ENCODE assay signal across 8 cellular contexts in genomic region chrX:55717521-55718497, GRCh38. TPM values are rescaled to one million over a fixed set of nuclear protein-coding genes. Genes with fewer than 3 reads are reported as not detected.
DNase-seq lines count a peak whose midpoint lies in the region; ATAC-seq and TF ChIP-seq lines count a peak whose summit lies in the region.

Gene RRAGB (plus strand): TSS chrX:55717749. CDS start chrX:55718328, 579 bp downstream.

- peak; percentile 83 for TF ChIP-seq CTCF in C4-2B (conservative IDR thresholded peaks at IDR 0.05)
- peak; percentile 33 to 57 for TF ChIP-seq CTCF in left lung (IDR thresholded peaks at IDR 0.05)

- H3K27me3 ChIP-seq in left lung, result no peaks in the 10 kb centered on the region

- peak within 1 kb of the TSS; percentile 87 for H3K27ac Mint-ChIP-seq in dendritic cell treated with granulocyte-macrophage colony-stimulating factor and Interleukin-4, amounts not matched to agents 40 ng/mL and 50 ng/mL, for 4 days

- intact Hi-C loops in dendritic cell treated with granulocyte-macrophage colony-stimulating factor and Interleukin-4, amounts not matched to agents 40 ng/mL and 50 ng/mL, for 4 days (cut with micrococcal nuclease), result loop anchor here (10.0 kb wide), 2 partner anchors 847 to 1533 kb away; partner anchors contain the start of genes FAM120C and UBQLN2
- intact Hi-C loops in left lung (cut with DNase I), result no loop called here

- peak within 1 kb of the TSS; percentile 79 for H3K27ac ChIP-seq in C4-2B
- peak within 1 kb of the TSS; percentile 84 to 92 for H3K27ac ChIP-seq in left lung

- peak; percentile 97 for ATAC-seq in GM19328 (IDR thresholded peaks at IDR 0.05; ENCODE audit: unreplicated experiment)
- peak; percentile 93 for ATAC-seq in HG03520 (IDR thresholded peaks at IDR 0.05; ENCODE audit: unreplicated experiment)
- ATAC-seq in left lung, result peak; percentile 99

- DNase-seq in NCI-H69 (lab: John Stamatoyannopoulos, UW) (peak; percentile 96), left lung (peak; percentile 94 to 96)
- peak; percentile 65 to 86 for DNase-seq in activated CD4-positive, alpha-beta T cell treated with anti-CD3 and anti-CD28 coated beads, Interleukin-2, amount 50 U/mL, for 24 hours (ENCODE audit: low read depth in 1 of 2, low spot score in 1 of 2)
- peak; percentile 68 to 77 for DNase-seq in stimulated activated CD4-positive, alpha-beta T cell treated with anti-CD3 and anti-CD28 coated beads, Interleukin-2, amount 100 ng/mL, for 48 hours

- H3K36me3 ChIP-seq in left lung, result peaks cover 0 to 10% of the 10 kb centered on the region in 2 donors

- H3K27me3 Mint-ChIP-seq in dendritic cell treated with granulocyte-macrophage colony-stimulating factor and Interleukin-4, amounts not matched to agents 40 ng/mL and 50 ng/mL, for 4 days, result no peaks in the 10 kb centered on the region

- peak within 1 kb of the TSS; percentile 39 to 60 for H3K4me3 ChIP-seq in left lung

- peak within 1 kb of the TSS; percentile 88 for H3K4me3 Mint-ChIP-seq in dendritic cell treated with granulocyte-macrophage colony-stimulating factor and Interleukin-4, amounts not matched to agents 40 ng/mL and 50 ng/mL, for 4 days

- H3K9me3 Mint-ChIP-seq in dendritic cell treated with granulocyte-macrophage colony-stimulating factor and Interleukin-4, amounts not matched to agents 40 ng/mL and 50 ng/mL, for 4 days, result no peaks in the 10 kb centered on the region

- H3K36me3 Mint-ChIP-seq in dendritic cell treated with granulocyte-macrophage colony-stimulating factor and Interleukin-4, amounts not matched to agents 40 ng/mL and 50 ng/mL, for 4 days (ENCODE audit: low read depth), result peaks cover 38% of the 10 kb centered on the region

- peaks cover 0 to 14% of the 10 kb centered on the region in 2 donors for H3K4me1 ChIP-seq in left lung

- H3K4me1 Mint-ChIP-seq in dendritic cell treated with granulocyte-macrophage colony-stimulating factor and Interleukin-4, amounts not matched to agents 40 ng/mL and 50 ng/mL, for 4 days (ENCODE audit: low read depth), result peaks cover 34% of the 10 kb centered on the region

- H3K9me3 ChIP-seq in left lung, result no peaks in the 10 kb centered on the region

RNA-seq across cellular contexts. Expression of gene RRAGB, which starts in this region (rescaled TPM):
- 10 to 100 TPM; 14.5 to 18.2 TPM for total RNA-seq in left lung

Comparison
In these comparisons a context has a peak if more than half of its experiments do, and no peak if none do; other contexts are left out.
1. Peak in every context shown above with its lines: DNase-seq, ATAC-seq, H3K4me3 ChIP-seq and H3K27ac ChIP-seq.